Comparison of ENCODE assay signal across 31 cellular contexts in the genomic region with DNA sequence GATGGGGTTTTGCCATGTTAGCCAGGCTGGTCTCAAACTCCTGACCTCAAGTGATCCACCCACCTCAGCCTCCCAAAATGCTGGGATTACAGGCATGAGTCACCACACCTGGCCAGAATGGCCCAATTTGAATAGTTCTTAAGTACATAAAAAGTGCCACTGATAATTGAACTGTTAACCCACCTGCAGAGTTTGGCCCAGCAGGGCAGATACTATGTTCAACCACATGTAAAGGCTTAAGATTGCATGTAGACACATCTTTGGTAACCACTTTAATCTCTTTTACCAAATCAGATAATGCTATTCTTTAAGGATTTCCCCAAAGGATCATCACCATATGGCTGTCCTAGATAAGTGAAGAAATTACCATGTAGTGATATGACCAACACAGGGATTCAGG.
"Had no signal": no experiment of that assay in that cellular context is flagged by ENCODE, and none has a peak within 500 bp of the region (broad histone marks: within the 10 kb centered on the region; RNA-seq: fewer than 3 reads in every experiment).

No MANE protein-coding gene starts in this region.

- H3K27me3 Mint-ChIP-seq: activated CD8-positive, alpha-beta T cell treated with anti-CD3 and anti-CD28 coated beads for 36 hours; activated naive CD8-positive, alpha-beta T cell; activated T-helper 17 cell treated with anti-CD3 and anti-CD28 coated beads, Interleukin-2, amount 50 U/mL, for 72 hours; central memory CD8-positive, alpha-beta T cell; dendritic cell treated with granulocyte-macrophage colony-stimulating factor and Interleukin-4, amounts not matched to agents 40 ng/mL and 50 ng/mL, for 4 days; effector memory CD8-positive, alpha-beta T cell had no signal

- H3K4me3 Mint-ChIP-seq: activated CD8-positive, alpha-beta T cell treated with anti-CD3 and anti-CD28 coated beads for 36 hours; activated naive CD8-positive, alpha-beta T cell; activated T-cell treated with anti-CD3 and anti-CD28 coated beads, Interleukin-2, amount 50 U/mL, for 4 hours; activated T-helper 17 cell treated with anti-CD3 and anti-CD28 coated beads, Interleukin-2, amount 50 U/mL, for 72 hours; central memory CD8-positive, alpha-beta T cell; dendritic cell treated with granulocyte-macrophage colony-stimulating factor and Interleukin-4, amounts not matched to agents 40 ng/mL and 50 ng/mL, for 4 days; effector memory CD8-positive, alpha-beta T cell; WTC11 had no signal

- H3K27me3 ChIP-seq: brain microvascular endothelial cell, dorsolateral prefrontal cortex, esophagus squamous epithelium, gastroesophageal sphincter, heart right ventricle had no signal

- H3K4me1 ChIP-seq: gastroesophageal sphincter had no signal

- FAIRE-seq: astrocyte, bronchial epithelial cell, endometrium, endothelial cell of umbilical vein had no signal

- H3K27ac Mint-ChIP-seq: activated CD8-positive, alpha-beta T cell treated with anti-CD3 and anti-CD28 coated beads for 36 hours; activated naive CD8-positive, alpha-beta T cell; activated T-helper 17 cell treated with anti-CD3 and anti-CD28 coated beads, Interleukin-2, amount 50 U/mL, for 72 hours; dendritic cell treated with granulocyte-macrophage colony-stimulating factor and Interleukin-4, amounts not matched to agents 40 ng/mL and 50 ng/mL, for 4 days; effector memory CD8-positive, alpha-beta T cell; WTC11 had no signal

- ATAC-seq: activated CD8-positive, alpha-beta T cell treated with anti-CD3 and anti-CD28 coated beads for 36 hours; activated T-cell treated with anti-CD3 and anti-CD28 coated beads, Interleukin-2, amount 50 U/mL, for 4 hours; activated T-helper 17 cell treated with anti-CD3 and anti-CD28 coated beads, Interleukin-2, amount 50 U/mL, for 72 hours; effector memory CD8-positive, alpha-beta T cell; gastroesophageal sphincter; heart right ventricle; WTC11 had no signal

- H3K9me3 ChIP-seq: esophagus squamous epithelium, gastroesophageal sphincter, heart right ventricle had no signal

- H3K36me3 ChIP-seq: brain microvascular endothelial cell, esophagus squamous epithelium, gastroesophageal sphincter, heart right ventricle had no signal

- H3K36me3 Mint-ChIP-seq: WTC11 had no signal

- H3K9me3 Mint-ChIP-seq: activated CD8-positive, alpha-beta T cell treated with anti-CD3 and anti-CD28 coated beads for 36 hours; activated T-cell treated with anti-CD3 and anti-CD28 coated beads, Interleukin-2, amount 50 U/mL, for 4 hours; central memory CD8-positive, alpha-beta T cell; dendritic cell treated with granulocyte-macrophage colony-stimulating factor and Interleukin-4, amounts not matched to agents 40 ng/mL and 50 ng/mL, for 4 days; effector memory CD8-positive, alpha-beta T cell; WTC11 had no signal

- H3K4me3 ChIP-seq: coronary artery, dorsolateral prefrontal cortex, esophagus squamous epithelium, gastroesophageal sphincter, heart right ventricle had no signal

- H3K4me1 Mint-ChIP-seq: central memory CD8-positive, alpha-beta T cell; WTC11 had no signal

- DNase-seq: activated CD4-positive, alpha-beta T cell treated with anti-CD3 and anti-CD28 coated beads for 48 hours; activated CD4-positive, alpha-beta T cell treated with anti-CD3 and anti-CD28 coated beads, Interleukin-2, amount 50 U/mL, for 1 hour; activated CD4-positive, alpha-beta T cell treated with anti-CD3 and anti-CD28 coated beads, Interleukin-2, amount 50 U/mL, for 48 hours; activated CD8-positive, alpha-beta memory T cell treated with anti-CD3 and anti-CD28 coated beads for 24 hours; activated CD8-positive, alpha-beta T cell treated with anti-CD3 and anti-CD28 coated beads for 36 hours; activated effector memory CD4-positive, alpha-beta T cell treated with Interleukin-2 at 50 U/mL for 16 hours; activated gamma-delta T cell treated with Interleukin-2 at 50 U/mL for 16 hours; activated naive CD4-positive, alpha-beta T cell treated with anti-CD3 and anti-CD28 coated beads, Interleukin-2, amount 50 U/mL, for 16 hours; activated naive CD4-positive, alpha-beta T cell treated with Interleukin-2 at 50 U/mL for 16 hours; activated T-cell treated with anti-CD3 and anti-CD28 coated beads, Interleukin-2, amount 50 U/mL, for 4 hours; amniotic stem cell; anterior cingulate cortex; brain microvascular endothelial cell; dorsolateral prefrontal cortex; effector memory CD8-positive, alpha-beta T cell; esophagus squamous epithelium; foreskin melanocyte; heart right ventricle; T-helper 2 cell had no signal

- H3K27ac ChIP-seq: brain microvascular endothelial cell, coronary artery, epithelial cell of prostate, esophagus squamous epithelium, gastroesophageal sphincter had no signal
